ENCODE assay signal across 8 cellular contexts in the genomic region with DNA sequence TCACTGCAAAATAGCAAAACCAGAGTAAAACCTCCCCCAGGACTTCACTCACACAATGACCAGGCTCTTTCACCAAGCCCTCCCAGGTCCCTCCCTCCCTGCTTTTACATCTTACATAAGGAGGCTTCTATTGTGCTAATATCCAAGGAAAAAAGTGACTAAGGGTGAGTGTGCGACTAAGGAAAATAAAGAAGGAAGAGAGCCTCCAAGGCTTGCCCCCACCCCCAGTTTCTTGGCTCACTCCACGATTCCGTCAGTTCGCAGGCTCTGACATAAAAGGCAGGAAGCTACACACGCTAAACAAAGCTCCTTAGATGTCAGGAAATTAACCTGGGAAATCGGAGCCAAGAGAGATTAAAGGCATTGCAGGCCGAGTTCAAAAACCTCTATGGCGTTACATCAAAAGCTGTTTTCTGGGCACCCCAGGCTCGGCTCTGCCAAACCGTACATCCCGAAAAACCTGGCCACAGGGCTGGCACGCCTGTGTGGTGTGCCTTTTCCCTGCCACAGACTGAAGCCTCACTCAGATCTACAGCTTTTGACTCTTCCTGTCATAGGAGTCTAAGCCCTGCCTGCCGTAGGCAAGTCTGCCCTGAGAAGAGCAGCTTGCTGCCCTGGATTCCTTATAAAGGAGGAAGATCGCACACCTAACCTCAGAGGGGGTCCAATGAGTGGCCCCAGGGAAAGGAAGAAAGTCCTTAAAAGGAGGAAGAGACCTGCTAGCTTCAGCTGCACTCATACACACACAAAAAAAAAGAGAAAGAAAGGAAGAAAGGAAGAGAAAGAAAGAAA.
DNase-seq lines count a peak whose midpoint lies in the region; ATAC-seq and TF ChIP-seq lines count a peak whose summit lies in the region.

No MANE protein-coding gene starts in this region.

- 26 to 37% methylated on average over 14 of the region's 14 CpGs for WGBS in lung, 2 donors

- H3K36me3 ChIP-seq in lung (ENCODE audit: control insufficient read depth in 2 of 2, insufficient read depth in 2 of 2, low read length in 2 of 2) (no peaks in the 10 kb centered on the region), upper lobe of right lung (no peaks in the 10 kb centered on the region)

- ATAC-seq in lung (ENCODE audit: insufficient read depth, low FRiP score), result peak; percentile 46
- peak; percentile 56 for ATAC-seq in upper lobe of right lung
- no peak for ATAC-seq in GM21360 (IDR thresholded peaks at IDR 0.05; ENCODE audit: unreplicated experiment)

- no peak overlapping the region for H3K27ac Mint-ChIP-seq in activated CD4-positive, alpha-beta memory T cell treated with anti-CD3 and anti-CD28 coated beads for 36 hours

- H3K9me3 Mint-ChIP-seq in activated CD4-positive, alpha-beta memory T cell treated with anti-CD3 and anti-CD28 coated beads for 36 hours, result no peaks in the 10 kb centered on the region

- H3K27me3 ChIP-seq in lung (ENCODE audit: control insufficient read depth, insufficient read depth), result no peaks in the 10 kb centered on the region
- no peaks in the 10 kb centered on the region for H3K27me3 ChIP-seq in upper lobe of right lung

- H3K4me3 ChIP-seq in coronary artery, result no peak overlapping the region
- no peak overlapping the region for H3K4me3 ChIP-seq in lung
- no peak overlapping the region for H3K4me3 ChIP-seq in upper lobe of right lung

- no peaks in the 10 kb centered on the region for H3K9me3 ChIP-seq in lung (ENCODE audit: control insufficient read depth in 2 of 2, insufficient read depth in 1 of 2, low read length in 1 of 2)
- no peaks in the 10 kb centered on the region for H3K9me3 ChIP-seq in upper lobe of right lung

- peaks cover 22% of the 10 kb centered on the region for H3K4me1 Mint-ChIP-seq in activated CD4-positive, alpha-beta memory T cell treated with anti-CD3 and anti-CD28 coated beads for 36 hours (ENCODE audit: low read depth)

- DNase-seq in COR-L47 (lab: John Stamatoyannopoulos, UW) (peak; percentile 47), NCI-H2081 (lab: John Stamatoyannopoulos, UW) (peak; percentile 51 to 79), coronary artery (ENCODE audit: low spot score) (peak; percentile 85), lung (ENCODE audit: low spot score) (no peak), upper lobe of right lung (peak; percentile 66), NCI-H774 (lab: John Stamatoyannopoulos, UW) (no peak)
- no peak for DNase-seq in activated CD4-positive, alpha-beta memory T cell treated with anti-CD3 and anti-CD28 coated beads for 36 hours

- POLR2A ChIA-PET in activated CD4-positive, alpha-beta memory T cell treated with anti-CD3 and anti-CD28 coated beads for 36 hours (lab: Charles Lee), result no interaction called here

- CTCF ChIA-PET in activated CD4-positive, alpha-beta memory T cell treated with anti-CD3 and anti-CD28 coated beads for 36 hours (lab: Charles Lee), result no interaction called here

- peaks cover 29% of the 10 kb centered on the region for H3K27me3 Mint-ChIP-seq in activated CD4-positive, alpha-beta memory T cell treated with anti-CD3 and anti-CD28 coated beads for 36 hours

- no peak overlapping the region for H3K4me3 Mint-ChIP-seq in activated CD4-positive, alpha-beta memory T cell treated with anti-CD3 and anti-CD28 coated beads for 36 hours

- H3K36me3 Mint-ChIP-seq in activated CD4-positive, alpha-beta memory T cell treated with anti-CD3 and anti-CD28 coated beads for 36 hours, result no peaks in the 10 kb centered on the region

- TF ChIP-seq CTCF in coronary artery (IDR thresholded peaks at IDR 0.05), result no peak
- no peak for TF ChIP-seq CTCF in lung (IDR thresholded peaks at IDR 0.05; ENCODE audit: control extremely low read depth, extremely low read depth)
- TF ChIP-seq CTCF in upper lobe of right lung (IDR thresholded peaks at IDR 0.05), result no peak

- H3K27ac ChIP-seq in coronary artery (peak overlapping the region; percentile 57 to 82), lung (ENCODE audit: low read depth in 1 of 2, low read length in 1 of 2) (peak overlapping the region; percentile 38 to 83), upper lobe of right lung (peak overlapping the region; percentile 72)

- peaks cover 19 to 20% of the 10 kb centered on the region in 2 donors for H3K4me1 ChIP-seq in lung (ENCODE audit: control insufficient read depth in 2 of 2, insufficient read depth in 2 of 2, low read length in 2 of 2)
- peaks cover 24% of the 10 kb centered on the region for H3K4me1 ChIP-seq in upper lobe of right lung

- intact Hi-C loops in upper lobe of right lung (cut with DNase I), result no loop called here
- intact Hi-C loops in activated CD4-positive, alpha-beta memory T cell treated with anti-CD3 and anti-CD28 coated beads for 36 hours (cut with micrococcal nuclease), result no loop called here

Comparison
In these comparisons a context has a peak if more than half of its experiments do, and no peak if none do; other contexts are left out.
1. DNase-seq: peak in COR-L47 (single experiment), NCI-H2081 (2 of 2), coronary artery (single experiment) and upper lobe of right lung (single experiment); none in lung (single experiment), activated CD4-positive, alpha-beta memory T cell treated with anti-CD3 and anti-CD28 coated beads for 36 hours (single experiment) and NCI-H774 (single experiment).
2. Peak in every context shown above with its lines, with median percentiles within 50 percentile points of each other: H3K27ac ChIP-seq.